In genomic region chr1:2047749-2048729, GRCh38 we compare ENCODE assay signal across 16 cellular contexts. TPM values are rescaled to one million over a fixed set of nuclear protein-coding genes. Genes with fewer than 3 reads are reported as not detected.
DNase-seq lines count a peak whose midpoint lies in the region; ATAC-seq and TF ChIP-seq lines count a peak whose summit lies in the region.
"Had no signal": no experiment of that assay in that cellular context is flagged by ENCODE, and none has a peak within 500 bp of the region (broad histone marks: within the 10 kb centered on the region; RNA-seq: fewer than 3 reads in every experiment).

No MANE protein-coding gene starts in this region.

- H4K20me1 ChIP-seq in HCT116 (ENCODE audit: insufficient read depth) = no peaks in the 10 kb centered on the region

- DNase-seq in CD8-positive, alpha-beta T cell = peak in 1 of 7 experiments; percentile 16
- DNase-seq in HCT116 (ENCODE audit: low read depth, low spot score) (no peak), nephron progenitor cell (no peak), spleen (no peak)
- DNase-seq in central memory CD8-positive, alpha-beta T cell (ENCODE audit: low spot score in 2 of 2) = no peak
- DNase-seq in activated CD4-positive, CD25-positive, alpha-beta regulatory T cell treated with anti-CD3 and anti-CD28 coated beads, Interleukin-2, amount 50 U/mL, for 72 hours = no peak
- DNase-seq in stimulated activated CD4-positive, alpha-beta T cell treated with anti-CD3 and anti-CD28 coated beads, Interleukin-4, amount 100 ng/mL, for 1 hour = no peak
- DNase-seq: activated CD4-positive, alpha-beta T cell treated with anti-CD3 and anti-CD28 coated beads, Interleukin-2, amount 50 U/mL, for 48 hours; NCI-H1436; NCI-H446 had no signal

- H3K9me2 ChIP-seq in HCT116 (ENCODE audit: insufficient read depth) = no peaks in the 10 kb centered on the region

- no peak overlapping the region for H3K27ac ChIP-seq in CD8-positive, alpha-beta T cell (ENCODE audit: low read depth, low read length)
- peak overlapping the region; percentile 14; the same call in 1 of the 2 replicates for H3K27ac ChIP-seq in HCT116 (ENCODE audit: low read depth, low read length)
- peak overlapping the region in 2 of 8 donors; percentile 26 to 65 for H3K27ac ChIP-seq in spleen
- H3K27ac ChIP-seq: epithelial cell of prostate had no signal

- H3K4me3 ChIP-seq in CD8-positive, alpha-beta T cell (ENCODE audit: low read depth, low read length) = no peak overlapping the region
- H3K4me3 ChIP-seq in HCT116 (replicated peaks in 1 of 2; ENCODE audit: low read depth in 1 of 2, low read length in 2 of 2) = no peak overlapping the region
- no peak overlapping the region for H3K4me3 ChIP-seq in spleen
- H3K4me3 ChIP-seq: K562, vagina had no signal

- H3K4me3 Mint-ChIP-seq in CD8-positive, alpha-beta T cell = peak overlapping the region; percentile 80
- peak overlapping the region; percentile 82 for H3K4me3 Mint-ChIP-seq in central memory CD8-positive, alpha-beta T cell
- H3K4me3 Mint-ChIP-seq in nephron progenitor cell = peak overlapping the region; percentile 69

- ATAC-seq in CD8-positive, alpha-beta T cell = no peak
- ATAC-seq in HCT116 = no peak
- no peak for ATAC-seq in central memory CD8-positive, alpha-beta T cell (replicated peaks; ENCODE audit: extremely low read depth, poor library complexity, severe bottlenecking)
- ATAC-seq: K562 had no signal

- no peak for TF ChIP-seq RAD21 in HCT116 (IDR thresholded peaks at IDR 0.05; ENCODE audit: low read depth)

- peaks cover 30% of the 10 kb centered on the region for H3K4me1 ChIP-seq in CD8-positive, alpha-beta T cell (ENCODE audit: insufficient read depth, low read length)
- H3K4me1 ChIP-seq in HCT116 (ENCODE audit: control insufficient read depth in 1 of 2, insufficient read depth in 2 of 2, low read length in 2 of 2) = peaks cover 32 to 61% of the 10 kb centered on the region in 2 experiments
- H3K4me1 ChIP-seq in spleen = peaks cover 41 to 85% (median 69%) of the 10 kb centered on the region in 6 donors

- no peaks in the 10 kb centered on the region for H3K27me3 Mint-ChIP-seq in CD8-positive, alpha-beta T cell (ENCODE audit: low read depth)
- no peaks in the 10 kb centered on the region for H3K27me3 Mint-ChIP-seq in central memory CD8-positive, alpha-beta T cell
- peaks cover 73% of the 10 kb centered on the region for H3K27me3 Mint-ChIP-seq in nephron progenitor cell (ENCODE audit: low read depth, poor library complexity)

- no peak for TF ChIP-seq CTCF in CD8-positive, alpha-beta T cell (IDR thresholded peaks at IDR 0.05)
- TF ChIP-seq CTCF in HCT116 (IDR thresholded peaks at IDR 0.05 in 2 of 3, conservative IDR thresholded peaks at IDR 0.05 in 1 of 3; ENCODE audit: borderline replicate concordance in 1 of 3, insufficient read depth in 1 of 3, low read depth in 2 of 3, low read length in 2 of 3) (no peak), nephron progenitor cell (IDR thresholded peaks at IDR 0.05) (no peak), spleen (IDR thresholded peaks at IDR 0.05 in 8 of 11, conservative IDR thresholded peaks at IDR 0.05 in 3 of 11) (no peak)

- RAD21 ChIA-PET in HCT116 (lab: Charles Lee; ENCODE audit: low non-redundant PET in 1 of 2, low total read pairs in 2 of 2, uncharacterized antibody in 2 of 2, unreplicated experiment in 2 of 2) = no interaction called here

- H3K9me3 Mint-ChIP-seq in CD8-positive, alpha-beta T cell = no peaks in the 10 kb centered on the region
- no peaks in the 10 kb centered on the region for H3K9me3 Mint-ChIP-seq in central memory CD8-positive, alpha-beta T cell
- H3K9me3 Mint-ChIP-seq in nephron progenitor cell = no peaks in the 10 kb centered on the region

- H2AFZ ChIP-seq in HCT116 (ENCODE audit: low read depth, low read length, poor library complexity, severe bottlenecking) = no peak overlapping the region

- H3K4me1 Mint-ChIP-seq in CD8-positive, alpha-beta T cell (ENCODE audit: low read depth) = peaks cover 30% of the 10 kb centered on the region
- peaks cover 33% of the 10 kb centered on the region for H3K4me1 Mint-ChIP-seq in central memory CD8-positive, alpha-beta T cell
- H3K4me1 Mint-ChIP-seq in nephron progenitor cell = peaks cover 35% of the 10 kb centered on the region

- H3K27ac Mint-ChIP-seq in CD8-positive, alpha-beta T cell = no peak overlapping the region
- H3K27ac Mint-ChIP-seq in central memory CD8-positive, alpha-beta T cell (ENCODE audit: low read depth) = peak overlapping the region; percentile 92
- H3K27ac Mint-ChIP-seq in nephron progenitor cell = no peak overlapping the region

- TF ChIP-seq POLR2A in HCT116 (IDR thresholded peaks at IDR 0.05; ENCODE audit: borderline replicate concordance, extremely low read depth, insufficient read depth, insufficient read length) (no peak), spleen (IDR thresholded peaks at IDR 0.05) (no peak)

- H3K9me3 ChIP-seq in CD8-positive, alpha-beta T cell (ENCODE audit: low read length) = no peaks in the 10 kb centered on the region
- H3K9me3 ChIP-seq in HCT116 (ENCODE audit: control insufficient read depth in 1 of 2, insufficient read depth in 1 of 2, low read depth in 1 of 2, low read length in 2 of 2) (no peaks in the 10 kb centered on the region), spleen (no peaks in the 10 kb centered on the region)
- H3K9me3 ChIP-seq: vagina had no signal

- BruUV-seq in HCT116 (replicated peaks; lab: Mats Ljungman, UMichigan) = no TSS peak

- no peaks in the 10 kb centered on the region for H3K27me3 ChIP-seq in CD8-positive, alpha-beta T cell (ENCODE audit: insufficient read depth, low read length)
- no peaks in the 10 kb centered on the region for H3K27me3 ChIP-seq in HCT116 (ENCODE audit: insufficient read depth, low read length)
- peaks cover 0 to 76% (median 12%) of the 10 kb centered on the region in 7 donors for H3K27me3 ChIP-seq in spleen (replicated peaks in 1 of 7)
- H3K27me3 ChIP-seq: vagina had no signal

- peaks cover 22% of the 10 kb centered on the region for H3K79me2 ChIP-seq in HCT116 (ENCODE audit: insufficient read depth, low read length)

- no peaks in the 10 kb centered on the region for H3K36me3 ChIP-seq in CD8-positive, alpha-beta T cell (ENCODE audit: insufficient read depth, low read length)
- no peaks in the 10 kb centered on the region for H3K36me3 ChIP-seq in HCT116 (ENCODE audit: control insufficient read depth in 1 of 2, insufficient read depth in 2 of 2, low read length in 2 of 2)
- H3K36me3 ChIP-seq in spleen = no peaks in the 10 kb centered on the region
- H3K36me3 ChIP-seq: vagina had no signal

- no peaks in the 10 kb centered on the region for H3K36me3 Mint-ChIP-seq in CD8-positive, alpha-beta T cell
- no peaks in the 10 kb centered on the region for H3K36me3 Mint-ChIP-seq in central memory CD8-positive, alpha-beta T cell (ENCODE audit: insufficient read depth)
- no peaks in the 10 kb centered on the region for H3K36me3 Mint-ChIP-seq in nephron progenitor cell (ENCODE audit: low read depth)

- H3K9ac ChIP-seq in HCT116 (ENCODE audit: low read length) = no peak overlapping the region

- POLR2A ChIA-PET in CD8-positive, alpha-beta T cell (lab: Charles Lee) = no interaction called here
- POLR2A ChIA-PET in HCT116 (lab: Charles Lee) = interaction anchor here (1.2 kb wide), 1 partner anchor 105 kb away, joined by 3 read pairs; no protein-coding TSS in a partner anchor

- H3K4me2 ChIP-seq in HCT116 (ENCODE audit: low read length) = no peak overlapping the region

- intact Hi-C loops in CD8-positive, alpha-beta T cell (cut with DNase I, micrococcal nuclease) = no loop called here
- intact Hi-C loops in HCT116 (cut with micrococcal nuclease) = loop anchor here (5.0 kb wide), 1 partner anchor 141 kb away; no protein-coding TSS in a partner anchor
- intact Hi-C loops in spleen (cut with DNase I; ENCODE audit: low total_unique reads) = loop anchor here (10.0 kb wide), 1 partner anchor 103 kb away; no protein-coding TSS in a partner anchor

- WGBS in spleen, 5 donors = 65 to 76% (median 71%) methylated on average over 20 to 25 of the region's 25 CpGs

- CTCF ChIA-PET in CD8-positive, alpha-beta T cell (lab: Charles Lee) = interaction anchor here (1.2 to 1.6 kb wide), 3 partner anchors 105 to 127 kb away, joined by 4 to 5 read pairs (median 5); no protein-coding TSS in a partner anchor
- CTCF ChIA-PET in HCT116 (lab: Charles Lee) = interaction anchor here (1.2 to 2.0 kb wide), 4 partner anchors 88 to 142 kb away, joined by 5 to 7 read pairs (median 5); no protein-coding TSS in a partner anchor

TF ChIP-seq in HCT116, 20 proteins besides CTCF, POLR2A, EP300 and RAD21 (continues in another document):
- TF ChIP-seq TCF7L2 (IDR thresholded peaks at IDR 0.05; ENCODE audit: borderline replicate concordance, extremely low read depth, insufficient read depth, insufficient read length) (no peak), FOSL1 (IDR thresholded peaks at IDR 0.05; ENCODE audit: low read depth) (no peak), CBX3 (IDR thresholded peaks at IDR 0.05; ENCODE audit: low read depth) (no peak), MAX (IDR thresholded peaks at IDR 0.05) (no peak), SRF (IDR thresholded peaks at IDR 0.05; ENCODE audit: low read depth) (no peak), EGR1 (IDR thresholded peaks at IDR 0.05; ENCODE audit: low read depth) (no peak), SIN3A (IDR thresholded peaks at IDR 0.05; ENCODE audit: low read depth) (no peak)

RNA-seq across cellular contexts. Expression of gene PRKCZ, which starts 2.2 kb away (rescaled TPM):
- total RNA-seq in CD8-positive, alpha-beta T cell = 10 to 100 TPM; 17.1 to 19.6 TPM
- 46.8 TPM for total RNA-seq in HCT116 (2021; ENCODE audit: unreplicated experiment)
- 40.1 and 45.4 TPM in 2 replicates for polyA plus RNA-seq in HCT116 (2012)
- total RNA-seq in spleen = 10 to 100 TPM; 19.5 to 61.8 (median 38.7) TPM
- polyA plus RNA-seq in spleen = 10 to 100 TPM; 17.6 to 35.8 (median 32.3) TPM

RNA-seq across cellular contexts. Expression of gene GABRD, which starts 28.9 kb away (rescaled TPM):
- total RNA-seq in CD8-positive, alpha-beta T cell = under 1 TPM; 0.19 to 0.25 TPM
- total RNA-seq in HCT116 (2021; ENCODE audit: unreplicated experiment) = 15.6 TPM
- 21.8 and 30.5 TPM in 2 replicates for polyA plus RNA-seq in HCT116 (2012)
- 1 to 10 TPM in 2 of 7 donors, under 1 TPM in 3, not detected in 2; 0.40 to 1.2 (median 0.94) TPM for total RNA-seq in spleen
- polyA plus RNA-seq in spleen = 1 to 10 TPM in 1 of 3 donors, under 1 TPM in 1, not detected in 1; 0.35 to 1.1 TPM
- total RNA-seq: chondrocyte, vagina had no signal
- polyA plus RNA-seq: K562 had no signal

RNA-seq across cellular contexts. Expression of gene CFAP74, which starts 44.5 kb away (rescaled TPM):
- not detected for total RNA-seq in CD8-positive, alpha-beta T cell
- total RNA-seq in HCT116 (2021; ENCODE audit: unreplicated experiment) (4.9 TPM), spleen (under 1 TPM in 3 of 7 donors, not detected in 4; 0.10 to 0.32 (median 0.27) TPM)
- 2.9 and 3.3 TPM in 2 replicates for polyA plus RNA-seq in HCT116 (2012)
- polyA plus RNA-seq in spleen = under 1 TPM; 0.03 to 0.18 (median 0.09) TPM
- total RNA-seq: chondrocyte, H4, mucosa of gallbladder, vagina had no signal

Comparison
In these comparisons a context has a peak if more than half of its experiments do, and no peak if none do; other contexts are left out.
1. intact Hi-C loops: an anchor here in HCT116 (5.0 kb wide) and spleen (10.0 kb wide); none called in CD8-positive, alpha-beta T cell.